ENCODE assay signal across 21 cellular contexts in genomic region chr2:2095360-2096093, GRCh38.
"Had no signal": no experiment of that assay in that cellular context is flagged by ENCODE, and none has a peak within 500 bp of the region (broad histone marks: within the 10 kb centered on the region; RNA-seq: fewer than 3 reads in every experiment).

No MANE protein-coding gene starts in this region.

- H3K27me3 ChIP-seq: body of pancreas, hepatocyte, neural progenitor cell had no signal

- H2AFZ ChIP-seq: hepatocyte, neural progenitor cell had no signal

- H3K27ac ChIP-seq: body of pancreas, hepatocyte, neural progenitor cell, prostate gland, thoracic aorta had no signal

- H3K27me3 Mint-ChIP-seq: activated naive CD4-positive, alpha-beta T cell treated with anti-CD3 and anti-CD28 coated beads, Interleukin-2, amount 50 U/mL, for 24 hours had no signal

- DNase-seq: activated CD4-positive, alpha-beta T cell treated with anti-CD3 and anti-CD28 coated beads, Interleukin-2, amount 10 ng/mL, durations not matched to agents 7 days and 5 days; activated CD4-positive, CD25-positive, alpha-beta regulatory T cell treated with anti-CD3 and anti-CD28 coated beads, Interleukin-2, amount 50 U/mL, for 72 hours; activated CD8-positive, alpha-beta T cell treated with anti-CD3 and anti-CD28 coated beads, Interleukin-2, amount 10 ng/mL, durations not matched to agents 7 days and 5 days; activated gamma-delta T cell treated with Interleukin-2 at 50 U/mL for 16 hours; anterior cingulate cortex; body of pancreas; foreskin melanocyte; glutamatergic neuron; left ventricle myocardium superior; mammary epithelial cell; naive thymus-derived CD8-positive, alpha-beta T cell; stimulated activated CD4-positive, alpha-beta T cell treated with anti-CD3 and anti-CD28 coated beads, Interleukin-4, amount 100 ng/mL, for 24 hours; stimulated activated naive CD4-positive, alpha-beta T cell treated with Interleukin-2 at 50 U/mL for 16 hours had no signal

- H3K4me3 ChIP-seq: body of pancreas, hepatocyte, neural progenitor cell, prostate gland, thoracic aorta had no signal

- H3K36me3 ChIP-seq: neural progenitor cell, prostate gland, thoracic aorta had no signal

- ATAC-seq: activated CD8-positive, alpha-beta T cell treated with anti-CD3 and anti-CD28 coated beads, Interleukin-2, amount 10 ng/mL, durations not matched to agents 7 days and 5 days; body of pancreas; left ventricle myocardium superior; naive thymus-derived CD8-positive, alpha-beta T cell had no signal

- H3K4me1 ChIP-seq: neural progenitor cell, prostate gland had no signal

- H3K4me1 Mint-ChIP-seq: activated CD4-positive, alpha-beta T cell treated with anti-CD3 and anti-CD28 coated beads, Interleukin-2, amount 10 ng/mL, durations not matched to agents 7 days and 5 days; activated naive CD4-positive, alpha-beta T cell treated with anti-CD3 and anti-CD28 coated beads, Interleukin-2, amount 50 U/mL, for 24 hours; mesothelial cell of epicardium had no signal

- H3K9me3 Mint-ChIP-seq: activated CD4-positive, alpha-beta T cell treated with anti-CD3 and anti-CD28 coated beads, Interleukin-2, amount 10 ng/mL, durations not matched to agents 7 days and 5 days; activated naive CD4-positive, alpha-beta T cell treated with anti-CD3 and anti-CD28 coated beads, Interleukin-2, amount 50 U/mL, for 24 hours; activated T-helper 1 cell treated with anti-CD3 and anti-CD28 coated beads, Interleukin-12 subunit alpha, Interleukin-12 subunit beta, Interleukin-2, Interleukin-4 antibody, amounts not matched to agents 30 ng/mL and 10 ng/mL and 1 ng/mL, durations not matched to agents 14 hours and 24 hours and 36 hours; type B pancreatic cell had no signal

- H3K9ac ChIP-seq: neural progenitor cell had no signal

- H3K4me2 ChIP-seq: hepatocyte, neural progenitor cell had no signal

- H3K27ac Mint-ChIP-seq: activated CD4-positive, alpha-beta T cell treated with anti-CD3 and anti-CD28 coated beads, Interleukin-2, amount 10 ng/mL, durations not matched to agents 7 days and 5 days; activated CD8-positive, alpha-beta T cell treated with anti-CD3 and anti-CD28 coated beads, Interleukin-2, amount 10 ng/mL, durations not matched to agents 7 days and 5 days; activated naive CD4-positive, alpha-beta T cell treated with anti-CD3 and anti-CD28 coated beads, Interleukin-2, amount 50 U/mL, for 24 hours; activated T-helper 1 cell treated with anti-CD3 and anti-CD28 coated beads, Interleukin-12 subunit alpha, Interleukin-12 subunit beta, Interleukin-2, Interleukin-4 antibody, amounts not matched to agents 30 ng/mL and 10 ng/mL and 1 ng/mL, durations not matched to agents 14 hours and 24 hours and 36 hours; mesothelial cell of epicardium; naive thymus-derived CD8-positive, alpha-beta T cell; neural progenitor cell; type B pancreatic cell had no signal

- H3K36me3 Mint-ChIP-seq: activated naive CD4-positive, alpha-beta T cell treated with anti-CD3 and anti-CD28 coated beads, Interleukin-2, amount 50 U/mL, for 24 hours; mesothelial cell of epicardium; naive thymus-derived CD8-positive, alpha-beta T cell; neural progenitor cell; type B pancreatic cell had no signal

- H3K79me2 ChIP-seq: hepatocyte had no signal

- H3K4me3 Mint-ChIP-seq: activated CD4-positive, alpha-beta T cell treated with anti-CD3 and anti-CD28 coated beads, Interleukin-2, amount 10 ng/mL, durations not matched to agents 7 days and 5 days; activated CD8-positive, alpha-beta T cell treated with anti-CD3 and anti-CD28 coated beads, Interleukin-2, amount 10 ng/mL, durations not matched to agents 7 days and 5 days; activated naive CD4-positive, alpha-beta T cell treated with anti-CD3 and anti-CD28 coated beads, Interleukin-2, amount 50 U/mL, for 24 hours; activated T-helper 1 cell treated with anti-CD3 and anti-CD28 coated beads, Interleukin-12 subunit alpha, Interleukin-12 subunit beta, Interleukin-2, Interleukin-4 antibody, amounts not matched to agents 30 ng/mL and 10 ng/mL and 1 ng/mL, durations not matched to agents 14 hours and 24 hours and 36 hours; mesothelial cell of epicardium; neural progenitor cell; type B pancreatic cell had no signal

- H3K9me3 ChIP-seq: body of pancreas, prostate gland, thoracic aorta had no signal
